In the genomic region with DNA sequence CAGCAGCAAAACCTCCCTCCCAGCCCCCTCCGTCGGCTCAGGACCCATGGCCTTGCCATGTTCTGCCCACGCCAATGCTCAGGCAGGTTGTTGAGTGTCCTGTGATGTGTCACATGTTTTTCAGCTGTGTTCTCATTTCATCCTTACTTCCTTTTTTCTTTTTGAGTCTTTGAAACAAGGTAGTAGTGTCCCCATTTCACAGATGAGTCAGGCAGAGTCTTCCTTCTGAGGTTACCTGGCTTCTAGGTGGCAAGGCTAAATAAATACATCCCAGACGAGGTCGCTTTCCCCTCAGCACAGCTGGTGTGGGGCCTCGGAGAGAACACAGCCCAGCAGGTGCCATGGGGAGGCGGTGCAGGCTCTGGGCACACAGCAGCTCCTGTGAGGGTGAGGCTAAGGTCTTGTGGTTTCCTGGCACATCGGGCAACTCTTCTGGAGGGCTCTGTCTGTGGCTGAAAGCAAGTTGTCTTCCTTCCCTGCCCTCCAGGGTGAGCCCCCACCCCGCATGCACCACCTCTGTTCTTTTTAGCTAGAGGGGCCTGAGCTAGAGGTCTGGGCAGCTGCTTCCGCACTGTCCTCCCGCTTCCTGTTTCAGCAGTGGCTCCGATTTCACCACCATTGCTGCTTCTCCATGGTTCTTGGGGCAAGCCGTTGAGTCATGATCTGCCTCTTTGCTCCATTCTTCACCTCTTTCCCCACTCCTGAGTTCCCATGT, we compare ENCODE assay signal across 8 cellular contexts.
DNase-seq lines count a peak whose midpoint lies in the region; ATAC-seq lines count a peak whose summit lies in the region.

No MANE protein-coding gene starts in this region.

- ATAC-seq in GM19463 (IDR thresholded peaks at IDR 0.05; ENCODE audit: unreplicated experiment) (peak; percentile 81), GM19455 (IDR thresholded peaks at IDR 0.05; ENCODE audit: unreplicated experiment) (no peak), GM21528 (IDR thresholded peaks at IDR 0.05; ENCODE audit: low FRiP score, unreplicated experiment) (no peak)
- ATAC-seq in central memory CD8-positive, alpha-beta T cell (replicated peaks; ENCODE audit: extremely low read depth, poor library complexity, severe bottlenecking) = peak; percentile 83

- no peaks in the 10 kb centered on the region for H3K9me3 Mint-ChIP-seq in T-helper 1 cell treated with Interleukin-12 subunit alpha and Interleukin-12 subunit beta and Interleukin-4 antibody, amounts not matched to agents 30 μg/mL and 1 μg/mL, for 36 hours
- H3K9me3 Mint-ChIP-seq in central memory CD8-positive, alpha-beta T cell = no peaks in the 10 kb centered on the region

- DNase-seq in central memory CD8-positive, alpha-beta T cell (ENCODE audit: low spot score in 2 of 2) = peak; percentile 42 to 46
- peak in 6 of 10 donors; percentile 12 to 88 (median 54) for DNase-seq in posterior cingulate gyrus
- no peak for DNase-seq in SW480 (ENCODE audit: low spot score)
- no peak for DNase-seq in amniotic stem cell (lab: John Stamatoyannopoulos, UW)

- intact Hi-C loops in posterior cingulate gyrus (cut with DNase I) = no loop called here

- peaks cover 29% of the 10 kb centered on the region for H3K4me1 Mint-ChIP-seq in T-helper 1 cell treated with Interleukin-12 subunit alpha and Interleukin-12 subunit beta and Interleukin-4 antibody, amounts not matched to agents 30 μg/mL and 1 μg/mL, for 36 hours (ENCODE audit: low read depth)
- peaks cover 37% of the 10 kb centered on the region for H3K4me1 Mint-ChIP-seq in central memory CD8-positive, alpha-beta T cell

- no peaks in the 10 kb centered on the region for H3K27me3 Mint-ChIP-seq in T-helper 1 cell treated with Interleukin-12 subunit alpha and Interleukin-12 subunit beta and Interleukin-4 antibody, amounts not matched to agents 30 μg/mL and 1 μg/mL, for 36 hours (ENCODE audit: low read depth)
- no peaks in the 10 kb centered on the region for H3K27me3 Mint-ChIP-seq in central memory CD8-positive, alpha-beta T cell

- H3K27ac Mint-ChIP-seq in T-helper 1 cell treated with Interleukin-12 subunit alpha and Interleukin-12 subunit beta and Interleukin-4 antibody, amounts not matched to agents 30 μg/mL and 1 μg/mL, for 36 hours = peak overlapping the region; percentile 80
- H3K27ac Mint-ChIP-seq in central memory CD8-positive, alpha-beta T cell (ENCODE audit: low read depth) = peak overlapping the region; percentile 81

- peaks cover 35% of the 10 kb centered on the region for H3K36me3 Mint-ChIP-seq in T-helper 1 cell treated with Interleukin-12 subunit alpha and Interleukin-12 subunit beta and Interleukin-4 antibody, amounts not matched to agents 30 μg/mL and 1 μg/mL, for 36 hours (ENCODE audit: low read depth)
- H3K36me3 Mint-ChIP-seq in central memory CD8-positive, alpha-beta T cell (ENCODE audit: insufficient read depth) = peaks cover 73% of the 10 kb centered on the region

- H3K4me3 Mint-ChIP-seq in T-helper 1 cell treated with Interleukin-12 subunit alpha and Interleukin-12 subunit beta and Interleukin-4 antibody, amounts not matched to agents 30 μg/mL and 1 μg/mL, for 36 hours = peak overlapping the region; percentile 49
- H3K4me3 Mint-ChIP-seq in central memory CD8-positive, alpha-beta T cell = peak overlapping the region; percentile 62

Comparison
In these comparisons a context has a peak if more than half of its experiments do, and no peak if none do; other contexts are left out.
1. ATAC-seq: peak in GM19463 (single experiment) and central memory CD8-positive, alpha-beta T cell (single experiment); none in GM19455 (single experiment) and GM21528 (single experiment).
2. DNase-seq: peak in central memory CD8-positive, alpha-beta T cell (2 of 2) and posterior cingulate gyrus (6 of 10); none in SW480 (single experiment) and amniotic stem cell (single experiment).